Comparison of ENCODE assay signal across 22 cellular contexts in genomic region chr2:6856548-6856920, GRCh38. TPM values are rescaled to one million over a fixed set of nuclear protein-coding genes. Genes with fewer than 3 reads are reported as not detected.
"Had no signal": no experiment of that assay in that cellular context is flagged by ENCODE, and none has a peak within 500 bp of the region (broad histone marks: within the 10 kb centered on the region; RNA-seq: fewer than 3 reads in every experiment).

No MANE protein-coding gene starts in this region.

- H3K4me3 ChIP-seq: adrenal gland, PC-9 had no signal

- H3K27ac ChIP-seq: adrenal gland, PC-9 had no signal

- H3K36me3 ChIP-seq: adrenal gland had no signal

- H3K9me3 ChIP-seq: adrenal gland had no signal

- H3K4me1 Mint-ChIP-seq: activated B cell treated with CpG ODN at 0.5 μM for 24 hours; activated T-helper 17 cell treated with anti-CD3 and anti-CD28 coated beads, Interleukin-2, amount 50 U/mL, for 72 hours had no signal

- H3K4me1 ChIP-seq: adrenal gland had no signal

- ATAC-seq: activated T-cell treated with anti-CD3 and anti-CD28 coated beads, Interleukin-2, amount 50 U/mL, for 4 hours; activated T-helper 17 cell treated with anti-CD3 and anti-CD28 coated beads, Interleukin-2, amount 50 U/mL, for 72 hours had no signal

- H3K27me3 Mint-ChIP-seq: activated B cell treated with CpG ODN at 0.5 μM for 24 hours; activated CD4-positive, alpha-beta memory T cell treated with anti-CD3 and anti-CD28 coated beads, Interleukin-2, amount 10 ng/mL, durations not matched to agents 7 days and 5 days; activated naive CD8-positive, alpha-beta T cell; activated T-helper 17 cell treated with anti-CD3 and anti-CD28 coated beads, Interleukin-2, amount 50 U/mL, for 72 hours had no signal

- H3K27ac Mint-ChIP-seq: activated B cell treated with CpG ODN at 0.5 μM for 24 hours; activated CD4-positive, alpha-beta memory T cell treated with anti-CD3 and anti-CD28 coated beads, Interleukin-2, amount 10 ng/mL, durations not matched to agents 7 days and 5 days; activated naive CD4-positive, alpha-beta T cell treated with anti-CD3 and anti-CD28 coated beads for 36 hours; activated naive CD8-positive, alpha-beta T cell; activated T-helper 17 cell treated with anti-CD3 and anti-CD28 coated beads, Interleukin-2, amount 50 U/mL, for 72 hours had no signal

- H3K27me3 ChIP-seq: adrenal gland had no signal

- DNase-seq: activated B cell treated with CpG ODN at 0.5 μM for 24 hours; activated CD4-positive, alpha-beta memory T cell treated with anti-CD3 and anti-CD28 coated beads, Interleukin-2, amount 10 ng/mL, durations not matched to agents 7 days and 5 days; activated CD4-positive, alpha-beta T cell treated with anti-CD3 and anti-CD28 coated beads, Interleukin-2, amount 50 U/mL, for 1 hour; activated gamma-delta T cell; activated naive CD4-positive, alpha-beta T cell treated with anti-CD3 and anti-CD28 coated beads for 36 hours; activated T-cell treated with anti-CD3 and anti-CD28 coated beads, Interleukin-2, amount 50 U/mL, for 4 hours; adrenal gland; anterior cingulate cortex; caudate nucleus; KG1; MM.1S; NCI-H1048; NCI-H146; NCI-H187 treated with DMSO at 0.1 percent for 48 hours; NCI-H2081 treated with DMSO at 0.1 percent for 48 hours; NCI-H446; NCI-H524; PC-9; SHP77 treated with DMSO at 0.1 percent for 48 hours had no signal

- H3K4me3 Mint-ChIP-seq: activated B cell treated with CpG ODN at 0.5 μM for 24 hours; activated CD4-positive, alpha-beta memory T cell treated with anti-CD3 and anti-CD28 coated beads, Interleukin-2, amount 10 ng/mL, durations not matched to agents 7 days and 5 days; activated naive CD4-positive, alpha-beta T cell treated with anti-CD3 and anti-CD28 coated beads for 36 hours; activated naive CD8-positive, alpha-beta T cell; activated T-cell treated with anti-CD3 and anti-CD28 coated beads, Interleukin-2, amount 50 U/mL, for 4 hours; activated T-helper 17 cell treated with anti-CD3 and anti-CD28 coated beads, Interleukin-2, amount 50 U/mL, for 72 hours; T-helper 1 cell treated with Interleukin-12 subunit alpha and Interleukin-12 subunit beta and Interleukin-4 antibody, amounts not matched to agents 30 μg/mL and 1 μg/mL, for 36 hours had no signal

RNA-seq across cellular contexts. Expression of gene CMPK2, which starts 9.2 kb away (rescaled TPM):
- total RNA-seq: PC-9 had no signal

RNA-seq across cellular contexts. Expression of gene RSAD2, which starts 21.0 kb away (rescaled TPM):
- total RNA-seq: PC-9 had no signal
